9 cellular contexts compared by ENCODE assay signal in genomic region chr16:28293589-28293935, GRCh38. TPM values are rescaled to one million over a fixed set of nuclear protein-coding genes. Genes with fewer than 3 reads are reported as not detected.
DNase-seq lines count a peak whose midpoint lies in the region; ATAC-seq and TF ChIP-seq lines count a peak whose summit lies in the region.
"Had no signal": no experiment of that assay in that cellular context is flagged by ENCODE, and none has a peak within 500 bp of the region (broad histone marks: within the 10 kb centered on the region; RNA-seq: fewer than 3 reads in every experiment).

No MANE protein-coding gene starts in this region.

- TF ChIP-seq CTCF in Calu3 (IDR thresholded peaks at IDR 0.05; ENCODE audit: unreplicated experiment), result no peak
- no peak for TF ChIP-seq CTCF in endothelial cell (IDR thresholded peaks at IDR 0.05; ENCODE audit: unreplicated experiment)
- TF ChIP-seq CTCF in parathyroid adenoma (IDR thresholded peaks at IDR 0.05), result no peak

- intact Hi-C loops in Calu3 (cut with micrococcal nuclease; ENCODE audit: unreplicated experiment), result no loop called here

- H3K27ac Mint-ChIP-seq in Calu3 (ENCODE audit: unreplicated experiment) (no peak overlapping the region), endothelial cell (ENCODE audit: unreplicated experiment) (no peak overlapping the region)

- CTCF ChIA-PET in Calu3 (lab: Charles Lee), result no interaction called here

- H3K27me3 ChIP-seq in parathyroid adenoma (ENCODE audit: control insufficient read depth, insufficient read depth, low read length), result no peaks in the 10 kb centered on the region

- H3K9ac ChIP-seq in parathyroid adenoma, result no peak overlapping the region

- no peak overlapping the region for H3K27ac ChIP-seq in parathyroid adenoma

- H3K36me3 Mint-ChIP-seq in Calu3 (ENCODE audit: insufficient read depth, unreplicated experiment) (peaks cover 23% of the 10 kb centered on the region), endothelial cell (ENCODE audit: low read depth, unreplicated experiment) (no peaks in the 10 kb centered on the region)

- H3K4me3 ChIP-seq in parathyroid adenoma (ENCODE audit: low read depth, low read length), result peak overlapping the region; percentile 72

- no peak for DNase-seq in Calu3
- DNase-seq in NCI-H69 (lab: John Stamatoyannopoulos, UW), result peak; percentile 51
- no peak for DNase-seq in endothelial cell (ENCODE audit: low spot score)
- DNase-seq in NCI-H345 (lab: John Stamatoyannopoulos, UW), result no peak
- DNase-seq in iPS-NIHi7 (ENCODE audit: extremely low spot score), result no peak
- DNase-seq: NCI-H524 treated with DMSO at 0.1 percent for 48 hours had no signal

- no peaks in the 10 kb centered on the region for H3K9me3 ChIP-seq in parathyroid adenoma (ENCODE audit: control insufficient read depth, low read length)

- peak overlapping the region; percentile 92 for H3K4me2 ChIP-seq in parathyroid adenoma (ENCODE audit: low read length)

- H2AFZ ChIP-seq in parathyroid adenoma, result peak overlapping the region; percentile 90

- no peaks in the 10 kb centered on the region for H3K36me3 ChIP-seq in parathyroid adenoma (ENCODE audit: control insufficient read depth, insufficient read depth, low read length)

- H3K4me1 Mint-ChIP-seq in Calu3 (ENCODE audit: low read depth, unreplicated experiment) (peaks cover 7% of the 10 kb centered on the region), endothelial cell (ENCODE audit: unreplicated experiment) (peaks cover 16% of the 10 kb centered on the region)

- peak overlapping the region; percentile 69 for H3K4me3 Mint-ChIP-seq in Calu3 (ENCODE audit: low read depth, unreplicated experiment)
- H3K4me3 Mint-ChIP-seq in endothelial cell (ENCODE audit: unreplicated experiment), result peak overlapping the region; percentile 90

- H3K27me3 Mint-ChIP-seq in Calu3 (ENCODE audit: unreplicated experiment) (peaks cover 32% of the 10 kb centered on the region), endothelial cell (ENCODE audit: unreplicated experiment) (peaks cover 15% of the 10 kb centered on the region)

- peaks cover 6% of the 10 kb centered on the region for H3K4me1 ChIP-seq in parathyroid adenoma

- H3K79me2 ChIP-seq in parathyroid adenoma, result no peaks in the 10 kb centered on the region

- ATAC-seq in HG03108 (IDR thresholded peaks at IDR 0.05; ENCODE audit: unreplicated experiment), result no peak
- ATAC-seq in HG03045 (IDR thresholded peaks at IDR 0.05; ENCODE audit: unreplicated experiment), result no peak

- H3K9me3 Mint-ChIP-seq in Calu3 (ENCODE audit: low read depth, unreplicated experiment) (no peaks in the 10 kb centered on the region), endothelial cell (ENCODE audit: unreplicated experiment) (no peaks in the 10 kb centered on the region)

- BruUV-seq in Calu3 (replicated peaks; lab: Mats Ljungman, UMichigan), result no TSS peak

RNA-seq across cellular contexts. Expression of gene SBK1, which starts 1.2 kb away (rescaled TPM):
- total RNA-seq in Calu3 (2022) (4.4 and 4.9 TPM in 2 replicates), endothelial cell (ENCODE audit: unreplicated experiment) (22.9 TPM)
